Comparison of ENCODE assay signal across 9 cellular contexts in the genomic region with DNA sequence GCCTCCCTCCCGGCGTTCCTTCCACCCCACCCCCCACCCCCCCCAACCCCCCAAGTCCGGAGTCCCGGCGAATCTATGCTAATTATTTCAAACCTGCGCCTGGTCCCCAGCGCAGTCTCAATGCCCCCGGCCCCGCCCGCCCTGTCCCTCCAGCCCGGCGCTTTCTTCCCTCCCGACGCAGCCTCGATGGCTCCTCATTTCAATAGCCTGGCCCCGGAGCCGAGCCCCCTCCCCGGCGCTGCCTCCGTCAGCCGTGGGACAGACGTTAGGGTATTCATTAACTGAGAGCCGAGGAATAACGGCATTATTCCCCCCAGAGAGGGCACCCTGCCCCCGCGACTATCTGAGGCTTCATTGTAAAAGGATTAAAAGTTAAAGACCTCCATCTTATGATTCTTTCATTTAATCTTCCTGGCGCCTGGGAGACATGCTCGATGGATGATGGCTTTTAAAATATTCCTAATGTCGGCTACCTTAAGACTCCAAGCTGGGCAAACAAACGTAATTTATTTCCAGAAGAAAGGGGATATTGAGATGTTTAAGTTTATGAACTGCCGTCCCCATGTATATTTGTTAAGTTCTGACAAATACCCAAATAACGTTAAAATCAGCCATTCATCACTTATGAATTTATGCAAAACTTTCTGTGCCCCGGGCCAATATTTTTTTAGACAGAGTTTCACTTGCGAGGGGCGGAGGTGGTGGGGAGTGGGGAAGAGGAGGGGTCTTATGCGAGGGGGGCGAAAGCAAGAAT. TPM values are rescaled to one million over a fixed set of nuclear protein-coding genes. Genes with fewer than 3 reads are reported as not detected.
A peak's percentile ranks its signal among the peaks of the same experiment; 100 is the strongest.
DNase-seq lines count a peak whose midpoint lies in the region; ATAC-seq and TF ChIP-seq lines count a peak whose summit lies in the region.
"Had no signal": no experiment of that assay in that cellular context is flagged by ENCODE, and none has a peak within 500 bp of the region (broad histone marks: within the 10 kb centered on the region; RNA-seq: fewer than 3 reads in every experiment).

No MANE protein-coding gene starts in this region.

- no peaks in the 10 kb centered on the region for H3K9me3 Mint-ChIP-seq in activated T-helper 1 cell treated with anti-CD3 and anti-CD28 coated beads, Interleukin-12 subunit alpha, Interleukin-12 subunit beta, Interleukin-2, Interleukin-4 antibody, amounts not matched to agents 30 ng/mL and 10 ng/mL and 1 ng/mL, durations not matched to agents 14 hours and 24 hours and 36 hours

- H3K36me3 Mint-ChIP-seq in activated T-helper 1 cell treated with anti-CD3 and anti-CD28 coated beads, Interleukin-12 subunit alpha, Interleukin-12 subunit beta, Interleukin-2, Interleukin-4 antibody, amounts not matched to agents 30 ng/mL and 10 ng/mL and 1 ng/mL, durations not matched to agents 14 hours and 24 hours and 36 hours (ENCODE audit: low read depth), result peaks cover 5% of the 10 kb centered on the region

- intact Hi-C loops in left ventricle myocardium inferior (cut with micrococcal nuclease) (loop anchor here (10.0 kb wide), 1 partner anchor 178 kb away; no protein-coding TSS in a partner anchor), Right ventricle myocardium superior (cut with DNase I) (no loop called here), uterus (cut with DNase I; ENCODE audit: low total_unique reads) (loop anchor here (10.0 kb wide), 1 partner anchor 118 kb away; no protein-coding TSS in a partner anchor)
- intact Hi-C loops in activated T-helper 1 cell treated with anti-CD3 and anti-CD28 coated beads, Interleukin-12 subunit alpha, Interleukin-12 subunit beta, Interleukin-2, Interleukin-4 antibody, amounts not matched to agents 30 ng/mL and 10 ng/mL and 1 ng/mL, durations not matched to agents 14 hours and 24 hours and 36 hours (cut with micrococcal nuclease), result loop anchor here (1.0 kb wide), 1 partner anchor 82 kb away; no protein-coding TSS in a partner anchor

- H3K27ac ChIP-seq in left ventricle myocardium inferior (replicated peaks) (no peak overlapping the region), urinary bladder (ENCODE audit: low read depth) (no peak overlapping the region), uterus (no peak overlapping the region), gastroesophageal sphincter (peak overlapping the region in 2 of 4 donors; percentile 23 to 67)

- H3K4me3 Mint-ChIP-seq in activated T-helper 1 cell treated with anti-CD3 and anti-CD28 coated beads, Interleukin-12 subunit alpha, Interleukin-12 subunit beta, Interleukin-2, Interleukin-4 antibody, amounts not matched to agents 30 ng/mL and 10 ng/mL and 1 ng/mL, durations not matched to agents 14 hours and 24 hours and 36 hours, result peak overlapping the region; percentile 69

- TF ChIP-seq POLR2A in uterus (IDR thresholded peaks at IDR 0.05), result no peak
- TF ChIP-seq POLR2A in gastroesophageal sphincter (IDR thresholded peaks at IDR 0.05), result no peak

- DNase-seq in left ventricle myocardium inferior, result no peak
- DNase-seq in Right ventricle myocardium superior, result no peak
- DNase-seq in activated T-helper 1 cell treated with anti-CD3 and anti-CD28 coated beads, Interleukin-12 subunit alpha, Interleukin-12 subunit beta, Interleukin-2, Interleukin-4 antibody, amounts not matched to agents 30 ng/mL and 10 ng/mL and 1 ng/mL, durations not matched to agents 14 hours and 24 hours and 36 hours (ENCODE audit: low spot score), result no peak
- peak; percentile 58 for DNase-seq in left kidney (ENCODE audit: low read depth, low spot score)
- DNase-seq in uterus, result no peak
- DNase-seq in NCI-H1092 (lab: John Stamatoyannopoulos, UW), result no peak
- DNase-seq: activated effector memory CD4-positive, alpha-beta T cell treated with anti-CD3 and anti-CD28 coated beads, Interleukin-2, amount 50 U/mL, for 16 hours had no signal

- WGBS in urinary bladder, result 2% methylated on average over 37 of the region's 37 CpGs
- 0% methylated on average over 12 to 20 of the region's 37 CpGs for WGBS in gastroesophageal sphincter (ENCODE audit: low coverage in 1 of 2), 2 donors

- H3K27me3 Mint-ChIP-seq in activated T-helper 1 cell treated with anti-CD3 and anti-CD28 coated beads, Interleukin-12 subunit alpha, Interleukin-12 subunit beta, Interleukin-2, Interleukin-4 antibody, amounts not matched to agents 30 ng/mL and 10 ng/mL and 1 ng/mL, durations not matched to agents 14 hours and 24 hours and 36 hours (ENCODE audit: insufficient read depth), result peaks cover 42% of the 10 kb centered on the region

- ATAC-seq in Right ventricle myocardium superior (ENCODE audit: poor library complexity), result no peak
- ATAC-seq in gastroesophageal sphincter, result no peak

- no peak for TF ChIP-seq CTCF in left ventricle myocardium inferior (IDR thresholded peaks at IDR 0.05; ENCODE audit: borderline replicate concordance)
- TF ChIP-seq CTCF in uterus (IDR thresholded peaks at IDR 0.05), result no peak
- no peak for TF ChIP-seq CTCF in gastroesophageal sphincter (IDR thresholded peaks at IDR 0.05)

- H3K36me3 ChIP-seq in left ventricle myocardium inferior (no peaks in the 10 kb centered on the region), urinary bladder (ENCODE audit: insufficient read depth) (no peaks in the 10 kb centered on the region), uterus (no peaks in the 10 kb centered on the region), gastroesophageal sphincter (no peaks in the 10 kb centered on the region)

- peak overlapping the region; percentile 29 for H3K27ac Mint-ChIP-seq in activated T-helper 1 cell treated with anti-CD3 and anti-CD28 coated beads, Interleukin-12 subunit alpha, Interleukin-12 subunit beta, Interleukin-2, Interleukin-4 antibody, amounts not matched to agents 30 ng/mL and 10 ng/mL and 1 ng/mL, durations not matched to agents 14 hours and 24 hours and 36 hours

- no peak for TF ChIP-seq EP300 in gastroesophageal sphincter (IDR thresholded peaks at IDR 0.05)

- H3K27me3 ChIP-seq in left ventricle myocardium inferior (ENCODE audit: low read depth), result peaks cover 91% of the 10 kb centered on the region
- peaks cover 24 to 57% of the 10 kb centered on the region in 2 donors for H3K27me3 ChIP-seq in uterus
- H3K27me3 ChIP-seq in gastroesophageal sphincter, result peaks cover 75% of the 10 kb centered on the region

- peaks cover 56% of the 10 kb centered on the region for H3K4me1 ChIP-seq in left ventricle myocardium inferior
- H3K4me1 ChIP-seq in urinary bladder (ENCODE audit: insufficient read depth), result no peaks in the 10 kb centered on the region
- peaks cover 0 to 31% of the 10 kb centered on the region in 2 donors for H3K4me1 ChIP-seq in uterus
- peaks cover 0 to 61% (median 40%) of the 10 kb centered on the region in 3 donors for H3K4me1 ChIP-seq in gastroesophageal sphincter

- peak overlapping the region; percentile 62 for H3K4me3 ChIP-seq in left ventricle myocardium inferior
- H3K4me3 ChIP-seq in urinary bladder (ENCODE audit: low read depth, low read length), result peak overlapping the region; percentile 46
- H3K4me3 ChIP-seq in uterus, result no peak overlapping the region
- H3K4me3 ChIP-seq in gastroesophageal sphincter, result peak overlapping the region in 1 of 2 donors; percentile 43

- H3K9me3 ChIP-seq in left ventricle myocardium inferior (replicated peaks) (no peaks in the 10 kb centered on the region), uterus (no peaks in the 10 kb centered on the region), gastroesophageal sphincter (no peaks in the 10 kb centered on the region)

- H3K4me1 Mint-ChIP-seq in activated T-helper 1 cell treated with anti-CD3 and anti-CD28 coated beads, Interleukin-12 subunit alpha, Interleukin-12 subunit beta, Interleukin-2, Interleukin-4 antibody, amounts not matched to agents 30 ng/mL and 10 ng/mL and 1 ng/mL, durations not matched to agents 14 hours and 24 hours and 36 hours (ENCODE audit: low read depth), result peaks cover 32% of the 10 kb centered on the region

RNA-seq across cellular contexts. Expression of a gene that starts 3.4 kb away (rescaled TPM):
- total RNA-seq in left ventricle myocardium inferior (0.41 TPM), Right ventricle myocardium superior (0.65 TPM), urinary bladder (1.9 TPM), uterus (1 to 10 TPM in 1 of 4 donors, under 1 TPM in 1, not detected in 2; 0.21 to 2.6 TPM), gastroesophageal sphincter (1 to 10 TPM in 3 of 4 donors, not detected in 1; 2.7 to 8.4 (median 3.2) TPM)
- total RNA-seq in activated T-helper 1 cell treated with anti-CD3 and anti-CD28 coated beads, Interleukin-12 subunit alpha, Interleukin-12 subunit beta, Interleukin-2, Interleukin-4 antibody, amounts not matched to agents 30 ng/mL and 10 ng/mL and 1 ng/mL, durations not matched to agents 14 hours and 24 hours and 36 hours, result not detected in 2 replicates
- 1.5 TPM for polyA plus RNA-seq in urinary bladder

Comparison
In these comparisons a context has a peak if more than half of its experiments do, and no peak if none do; other contexts are left out.
1. H3K4me3 ChIP-seq: peak in left ventricle myocardium inferior (single experiment) and urinary bladder (single experiment); none in uterus (0 of 2).